Comparison of ENCODE assay signal across 8 cellular contexts in the genomic region with DNA sequence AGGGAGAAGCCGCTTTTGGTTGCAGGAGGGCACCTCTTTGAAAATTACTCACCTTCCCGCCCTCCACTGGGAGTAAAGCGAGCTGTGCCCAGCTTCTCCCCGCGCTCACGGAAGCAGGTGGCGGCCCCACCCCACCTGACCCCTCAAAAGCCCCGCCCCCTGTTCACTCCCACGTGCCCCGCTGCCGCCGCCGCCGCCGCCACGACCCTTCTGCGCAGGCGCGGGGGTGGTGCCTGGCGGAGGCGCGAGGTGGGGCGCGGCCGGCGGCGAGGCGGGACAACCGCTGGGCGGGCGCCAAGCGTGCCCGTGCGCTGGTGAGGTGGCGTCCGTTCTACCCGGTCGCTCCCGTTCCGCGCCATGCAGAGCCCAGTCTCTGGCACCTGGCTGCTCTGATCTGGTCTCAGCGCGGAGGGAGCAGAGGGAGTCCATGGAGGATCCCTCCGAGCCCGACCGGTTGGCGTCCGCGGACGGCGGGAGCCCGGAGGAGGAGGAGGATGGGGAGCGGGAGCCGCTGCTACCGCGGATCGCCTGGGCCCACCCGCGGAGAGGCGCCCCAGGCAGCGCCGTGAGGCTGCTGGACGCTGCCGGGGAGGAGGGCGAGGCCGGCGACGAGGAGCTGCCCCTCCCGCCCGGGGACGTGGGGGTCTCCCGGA. TPM values are rescaled to one million over a fixed set of nuclear protein-coding genes. Genes with fewer than 3 reads are reported as not detected.
DNase-seq lines count a peak whose midpoint lies in the region; ATAC-seq and TF ChIP-seq lines count a peak whose summit lies in the region.

A gene (plus strand): TSS at position 297 of the 653 bp plus-strand sequence. CDS start 131 bp downstream, at position 428.

- peak within 1 kb of the TSS; percentile 83 for H4K12ac ChIP-seq in trophoblast cell (ENCODE audit: low read depth, low read length)

- H3K36me3 ChIP-seq in SU-DHL-6 (ENCODE audit: low read length) (peaks cover 9% of the 10 kb centered on the region), trophoblast cell (ENCODE audit: control insufficient read depth in 1 of 2, insufficient read depth in 2 of 2, low read length in 2 of 2) (peaks cover 0 to 1% of the 10 kb centered on the region in 2 experiments), transverse colon (no peaks in the 10 kb centered on the region)

- no peaks in the 10 kb centered on the region for H3K4me1 ChIP-seq in trophoblast cell (ENCODE audit: control insufficient read depth in 1 of 2, insufficient read depth in 2 of 2, low read length in 2 of 2)
- H3K4me1 ChIP-seq in transverse colon = peaks cover 7 to 26% (median 12%) of the 10 kb centered on the region in 4 donors

- TF ChIP-seq CTCF in GM12864 (IDR thresholded peaks at IDR 0.05; ENCODE audit: low read depth, low read length, missing control alignments) (no peak), SU-DHL-6 (IDR thresholded peaks at IDR 0.05; ENCODE audit: insufficient read depth, low read length, poor library complexity, severe bottlenecking) (no peak), transverse colon (IDR thresholded peaks at IDR 0.05) (no peak)

- H3K36me3 Mint-ChIP-seq in activated naive CD8-positive, alpha-beta T cell treated with anti-CD3 and anti-CD28 coated beads, Interleukin-2, amount 10 ng/mL, durations not matched to agents 7 days and 5 days = peaks cover 48% of the 10 kb centered on the region

- peak within 1 kb of the TSS; percentile 100 for H3K4me3 ChIP-seq in GM12864 (ENCODE audit: low read depth, low read length)
- peak within 1 kb of the TSS; percentile 82 for H3K4me3 ChIP-seq in SU-DHL-6 (ENCODE audit: insufficient read depth, low read length, poor library complexity, severe bottlenecking)
- peak within 1 kb of the TSS; percentile 86 for H3K4me3 ChIP-seq in trophoblast cell (ENCODE audit: low read depth, low read length)
- peak within 1 kb of the TSS; percentile 68 to 94 (median 90) for H3K4me3 ChIP-seq in transverse colon

- peak within 1 kb of the TSS; percentile 93 for H3K4ac ChIP-seq in trophoblast cell (ENCODE audit: low read depth, low read length)

- no peaks in the 10 kb centered on the region; the same call in 1 of the 2 replicates for H4K20me1 ChIP-seq in SU-DHL-6 (ENCODE audit: low read depth, low read length)

- intact Hi-C loops in Right ventricle myocardium inferior (cut with DNase I) = loop anchor here (5.0 kb wide), 2 partner anchors 72 to 78 kb away; a partner anchor contains a TSS
- intact Hi-C loops in transverse colon (cut with DNase I; ENCODE audit: low total_unique reads) = loop anchor here (10.0 kb wide), 1 partner anchor 59 kb away; no protein-coding TSS in a partner anchor

- H2AK5ac ChIP-seq in trophoblast cell (ENCODE audit: low read length) = peak within 1 kb of the TSS; percentile 84

- peaks cover 7% of the 10 kb centered on the region; the same call in 1 of the 2 replicates for H3F3A ChIP-seq in SU-DHL-6 (ENCODE audit: insufficient read depth)

- peaks cover 7% of the 10 kb centered on the region for H3K79me1 ChIP-seq in trophoblast cell (ENCODE audit: low read length)

- H3K9ac ChIP-seq in SU-DHL-6 (ENCODE audit: low read length) = peak within 1 kb of the TSS; percentile 91
- peak within 1 kb of the TSS; percentile 80 for H3K9ac ChIP-seq in trophoblast cell (ENCODE audit: low read length)

- peak within 1 kb of the TSS; percentile 19 for H2BK12ac ChIP-seq in trophoblast cell (ENCODE audit: low read length)

- DNase-seq in GM12864 (ENCODE audit: low read depth) = peak; percentile 61
- peak; percentile 74 for DNase-seq in NCI-H128 (lab: John Stamatoyannopoulos, UW; ENCODE audit: unreplicated experiment)
- peak; percentile 99 for DNase-seq in activated naive CD8-positive, alpha-beta T cell treated with anti-CD3 and anti-CD28 coated beads, Interleukin-2, amount 10 ng/mL, durations not matched to agents 7 days and 5 days
- DNase-seq in Right ventricle myocardium inferior (ENCODE audit: missing footprints) = peak; percentile 95
- DNase-seq in trophoblast cell = peak; percentile 91 to 98
- DNase-seq in transverse colon = peak; percentile 95

- H3K79me2 ChIP-seq in SU-DHL-6 (ENCODE audit: insufficient read depth, low read length) (peaks cover 59% of the 10 kb centered on the region), trophoblast cell (ENCODE audit: control insufficient read depth, insufficient read depth, low read length, poor library complexity) (peaks cover 7% of the 10 kb centered on the region)

- peak within 1 kb of the TSS; percentile 92 for H2BK120ac ChIP-seq in trophoblast cell (ENCODE audit: insufficient read depth, low read length, poor library complexity)

- peak; percentile 76 for ATAC-seq in HG02678 (IDR thresholded peaks at IDR 0.05; ENCODE audit: unreplicated experiment)
- peak; percentile 88 for ATAC-seq in activated naive CD8-positive, alpha-beta T cell treated with anti-CD3 and anti-CD28 coated beads, Interleukin-2, amount 10 ng/mL, durations not matched to agents 7 days and 5 days (ENCODE audit: low read depth)
- ATAC-seq in Right ventricle myocardium inferior = peak; percentile 94

- H3K4me2 ChIP-seq in SU-DHL-6 (ENCODE audit: low read depth, low read length, poor library complexity, severe bottlenecking) (peak within 1 kb of the TSS; percentile 91), trophoblast cell (ENCODE audit: low read length) (peak within 1 kb of the TSS; percentile 90)

- TF ChIP-seq POLR2A in transverse colon (IDR thresholded peaks at IDR 0.05) = peak; percentile 91

- H3K9me3 ChIP-seq in SU-DHL-6 (ENCODE audit: insufficient read depth, low read length) (no peaks in the 10 kb centered on the region), trophoblast cell (ENCODE audit: insufficient read depth, low read depth, low read length) (no peaks in the 10 kb centered on the region), transverse colon (no peaks in the 10 kb centered on the region)

- H3K4me1 Mint-ChIP-seq in activated naive CD8-positive, alpha-beta T cell treated with anti-CD3 and anti-CD28 coated beads, Interleukin-2, amount 10 ng/mL, durations not matched to agents 7 days and 5 days = peaks cover 32% of the 10 kb centered on the region

- WGBS in trophoblast cell (ENCODE audit: extremely low coverage, insufficient coverage, insufficient read length) = no CpG with 5 or more reads among the region's 72 CpGs
- WGBS in transverse colon (ENCODE audit: low coverage in 1 of 2), 2 donors = 1% methylated on average over 37 of the region's 72 CpGs; no CpG with 5 or more reads in 1 of the 2 donors

- peak within 1 kb of the TSS; percentile 93 for H4K8ac ChIP-seq in trophoblast cell (ENCODE audit: low read depth, low read length)

- H3K27me3 ChIP-seq in SU-DHL-6 (ENCODE audit: low read length) (no peaks in the 10 kb centered on the region), trophoblast cell (ENCODE audit: insufficient read depth, low read length) (no peaks in the 10 kb centered on the region), transverse colon (no peaks in the 10 kb centered on the region)

- H2AFZ ChIP-seq in SU-DHL-6 (ENCODE audit: low read depth, low read length, severe bottlenecking) = peak within 1 kb of the TSS; percentile 49
- peak within 1 kb of the TSS; percentile 95 for H2AFZ ChIP-seq in trophoblast cell (ENCODE audit: insufficient read depth, low read length, poor library complexity)

- H3K27ac ChIP-seq in SU-DHL-6 (ENCODE audit: low read depth, low read length) (peak within 1 kb of the TSS; percentile 82), trophoblast cell (ENCODE audit: low read depth, low read length) (peak within 1 kb of the TSS; percentile 42), transverse colon (peak within 1 kb of the TSS; percentile 96 to 99 (median 98))

- peak within 1 kb of the TSS; percentile 87 for H3K14ac ChIP-seq in trophoblast cell (ENCODE audit: low read length)

- no peaks in the 10 kb centered on the region for H3K27me3 Mint-ChIP-seq in activated naive CD8-positive, alpha-beta T cell treated with anti-CD3 and anti-CD28 coated beads, Interleukin-2, amount 10 ng/mL, durations not matched to agents 7 days and 5 days

- POLR2A ChIA-PET in activated naive CD8-positive, alpha-beta T cell treated with anti-CD3 and anti-CD28 coated beads, Interleukin-2, amount 10 ng/mL, durations not matched to agents 7 days and 5 days (lab: Charles Lee) = interaction anchor here (0.6 to 4.7 kb wide), 12 partner anchors 10 to 649 kb away, joined by 3 to 58 read pairs (median 5); a partner anchor contains a TSS

- peak within 1 kb of the TSS; percentile 77 for H4K91ac ChIP-seq in trophoblast cell (ENCODE audit: low read depth, low read length)

- no peak for TF ChIP-seq EP300 in transverse colon (IDR thresholded peaks at IDR 0.05; ENCODE audit: low read depth)

- H3K4me3 Mint-ChIP-seq in activated naive CD8-positive, alpha-beta T cell treated with anti-CD3 and anti-CD28 coated beads, Interleukin-2, amount 10 ng/mL, durations not matched to agents 7 days and 5 days = peak within 1 kb of the TSS; percentile 93

- peak within 1 kb of the TSS; percentile 96 for H3K18ac ChIP-seq in trophoblast cell (ENCODE audit: low read length)

- H2BK5ac ChIP-seq in trophoblast cell (ENCODE audit: low read depth, low read length, poor library complexity) = peak within 1 kb of the TSS; percentile 92

- no peak within 1 kb of the TSS for H3K23ac ChIP-seq in trophoblast cell (ENCODE audit: low read length)

- peaks cover 11% of the 10 kb centered on the region for H3K9me3 Mint-ChIP-seq in activated naive CD8-positive, alpha-beta T cell treated with anti-CD3 and anti-CD28 coated beads, Interleukin-2, amount 10 ng/mL, durations not matched to agents 7 days and 5 days

- in situ Hi-C loops in transverse colon (cut with MboI; ENCODE audit: low pct_ligation_motif_present in 1 of 4, low pct_unique_long_range_greater_than_20kb in 1 of 4, low sequenced_read_pairs in 3 of 4) = no loop called here

- H3K9me2 ChIP-seq in SU-DHL-6 (replicated peaks; ENCODE audit: insufficient read depth, low read length) = no peaks in the 10 kb centered on the region

- H3K27ac Mint-ChIP-seq in activated naive CD8-positive, alpha-beta T cell treated with anti-CD3 and anti-CD28 coated beads, Interleukin-2, amount 10 ng/mL, durations not matched to agents 7 days and 5 days = peak within 1 kb of the TSS; percentile 95

RNA-seq across cellular contexts. Expression of the gene that starts here (rescaled TPM):
- total RNA-seq in activated naive CD8-positive, alpha-beta T cell treated with anti-CD3 and anti-CD28 coated beads, Interleukin-2, amount 10 ng/mL, durations not matched to agents 7 days and 5 days = 10 to 100 TPM; 32.4 to 35.1 TPM
- total RNA-seq in Right ventricle myocardium inferior (1.8 TPM), transverse colon (10 to 100 TPM; 17.2 to 85.0 (median 28.7) TPM)
- 11.4 and 11.5 TPM in 2 replicates for polyA plus RNA-seq in trophoblast cell (2013)

Comparison
In these comparisons a context has a peak if more than half of its experiments do, and no peak if none do; other contexts are left out.
1. Peak in every context shown above with its lines: DNase-seq, ATAC-seq, H3K4me3 ChIP-seq and H3K27ac ChIP-seq.
2. H3K27ac ChIP-seq: peak in every context shown above with its lines; median percentile 98 in transverse colon; 82 in SU-DHL-6; 42 in trophoblast cell.